2 cellular contexts compared by ENCODE assay signal in the genomic region with DNA sequence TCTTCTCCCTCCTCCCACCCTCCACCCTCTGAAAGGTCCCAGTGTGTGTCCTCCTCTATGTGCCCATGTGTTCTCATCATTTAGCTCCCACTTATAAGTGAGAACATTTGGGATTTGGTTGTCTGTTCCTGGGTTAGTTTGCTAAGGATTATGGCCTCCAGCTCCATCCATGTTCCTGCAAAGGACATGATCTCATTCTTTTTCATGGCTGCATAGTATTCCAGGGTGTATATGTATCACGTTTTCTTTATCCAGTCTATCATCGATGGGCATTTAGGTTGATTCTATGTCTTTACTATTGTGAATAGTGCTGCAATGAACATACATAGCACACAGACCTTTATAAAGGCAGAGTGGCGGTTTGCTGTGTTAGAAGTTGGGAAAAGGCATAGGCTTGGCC. TPM values are rescaled to one million over a fixed set of nuclear protein-coding genes. Genes with fewer than 3 reads are reported as not detected.
"Had no signal": no experiment of that assay in that cellular context is flagged by ENCODE, and none has a peak within 500 bp of the region (broad histone marks: within the 10 kb centered on the region; RNA-seq: fewer than 3 reads in every experiment).

No MANE protein-coding gene starts in this region.

RNA-seq across cellular contexts. Expression of gene DYSF, which starts 38.2 kb away (rescaled TPM):
- total RNA-seq: activated CD4-positive, alpha-beta memory T cell treated with anti-CD3 and anti-CD28 coated beads for 36 hours; activated T-helper 1 cell treated with anti-CD3 and anti-CD28 coated beads, Interleukin-12 subunit alpha, Interleukin-12 subunit beta, Interleukin-2, Interleukin-4 antibody, amounts not matched to agents 30 ng/mL and 10 ng/mL and 1 ng/mL, durations not matched to agents 14 hours and 24 hours and 36 hours had no signal
